1 cellular context compared by ENCODE assay signal in genomic region chr7:47446871-47447466, GRCh38.
TF ChIP-seq lines count a peak whose summit lies in the region.

No MANE protein-coding gene starts in this region.

TF ChIP-seq in HepG2, 621 proteins besides CTCF, POLR2A, EP300 and RAD21 (continued from another document):
- TF ChIP-seq TFE3 (CRISPR knock-in tag; IDR thresholded peaks at IDR 0.05) = 0 out of 2 replicates have a peak, but pooled peaks have one; percentile 37
- TF ChIP-seq NR2F1 (CRISPR knock-in tag; IDR thresholded peaks at IDR 0.05) = peak; percentile 61 to 70
- peak; percentile 31; the same call in 1 of the 2 replicates for TF ChIP-seq ARID5B (CRISPR knock-in tag; IDR thresholded peaks at IDR 0.05)
- TF ChIP-seq ZNF263 (CRISPR knock-in tag; IDR thresholded peaks at IDR 0.05) = peak; percentile 63
- no peak for TF ChIP-seq NFYC (CRISPR knock-in tag; IDR thresholded peaks at IDR 0.05)
- TF ChIP-seq HIC2 (CRISPR knock-in tag; IDR thresholded peaks at IDR 0.05; ENCODE audit: low read depth) = no peak
- TF ChIP-seq ZNF329 (CRISPR knock-in tag; IDR thresholded peaks at IDR 0.05; ENCODE audit: low read depth) = no peak
- TF ChIP-seq BCL6 (CRISPR knock-in tag; IDR thresholded peaks at IDR 0.05) = 0 out of 2 replicates have a peak, but pooled peaks have one; percentile 13
- no peak for TF ChIP-seq ZSCAN30 (CRISPR knock-in tag; IDR thresholded peaks at IDR 0.05)
- peak; percentile 29; the same call in 1 of the 2 replicates for TF ChIP-seq RAD51 (IDR thresholded peaks at IDR 0.05; ENCODE audit: borderline replicate concordance)
- TF ChIP-seq TBX2 (CRISPR knock-in tag; IDR thresholded peaks at IDR 0.05; ENCODE audit: borderline replicate concordance) = peak; percentile 25; the same call in 1 of the 2 replicates
- TF ChIP-seq GATAD2A (CRISPR knock-in tag; IDR thresholded peaks at IDR 0.05) = peak; percentile 51
- peak; percentile 35; the same call in 1 of the 2 replicates for TF ChIP-seq ELF1 (CRISPR knock-in tag; IDR thresholded peaks at IDR 0.05)
- TF ChIP-seq DZIP1 (CRISPR knock-in tag; IDR thresholded peaks at IDR 0.05) = no peak
- no peak for TF ChIP-seq GATA4 (IDR thresholded peaks at IDR 0.05; ENCODE audit: borderline replicate concordance, low read depth)
- no peak for TF ChIP-seq ZBTB34 (CRISPR knock-in tag; IDR thresholded peaks at IDR 0.05)
- TF ChIP-seq ARNTL (CRISPR knock-in tag; IDR thresholded peaks at IDR 0.05) = peak; percentile 53; the same call in 1 of the 2 replicates
- TF ChIP-seq SRF (IDR thresholded peaks at IDR 0.05; ENCODE audit: low read depth, low read length) = no peak
- peak; percentile 31; the same call in 1 of the 2 replicates for TF ChIP-seq TCF7 (IDR thresholded peaks at IDR 0.05; ENCODE audit: low read depth)
- no peak for TF ChIP-seq ZKSCAN5 (CRISPR knock-in tag; IDR thresholded peaks at IDR 0.05)
- no peak for TF ChIP-seq ELK4 (CRISPR knock-in tag; IDR thresholded peaks at IDR 0.05; ENCODE audit: borderline replicate concordance)
- TF ChIP-seq ETV5 (CRISPR knock-in tag; IDR thresholded peaks at IDR 0.05; ENCODE audit: borderline replicate concordance) = peak; percentile 77; the same call in 1 of the 2 replicates
- peak; percentile 47; the same call in 1 of the 2 replicates for TF ChIP-seq USF2 (IDR thresholded peaks at IDR 0.05; ENCODE audit: low read depth, low read length)
- peak; percentile 47; the same call in 1 of the 2 replicates for TF ChIP-seq USF2 (CRISPR knock-in tag; IDR thresholded peaks at IDR 0.05; ENCODE audit: borderline replicate concordance)
- peak; percentile 91 for TF ChIP-seq FOXP1 (IDR thresholded peaks at IDR 0.05)
- TF ChIP-seq FOXP1 (CRISPR knock-in tag; IDR thresholded peaks at IDR 0.05) = no peak; the same call in 1 of the 2 replicates
- no peak for TF ChIP-seq DNMT1 (CRISPR knock-in tag; IDR thresholded peaks at IDR 0.05)
- no peak for TF ChIP-seq SMAD9 (CRISPR knock-in tag; IDR thresholded peaks at IDR 0.05)
- TF ChIP-seq ISL2 (CRISPR knock-in tag; IDR thresholded peaks at IDR 0.05) = no peak
- TF ChIP-seq ZNF747 (CRISPR knock-in tag; IDR thresholded peaks at IDR 0.05; ENCODE audit: borderline replicate concordance) = no peak
- peak; percentile 80 for TF ChIP-seq SAP130 (CRISPR knock-in tag; IDR thresholded peaks at IDR 0.05; ENCODE audit: low read depth)
- 0 out of 2 replicates have a peak, but pooled peaks have one; percentile 21 for TF ChIP-seq NCOA2 (CRISPR knock-in tag; IDR thresholded peaks at IDR 0.05)
- TF ChIP-seq SUZ12 (IDR thresholded peaks at IDR 0.05; ENCODE audit: low read depth, low read length) = no peak
- TF ChIP-seq ELF3 (CRISPR knock-in tag; IDR thresholded peaks at IDR 0.05) = 0 out of 2 replicates have a peak, but pooled peaks have one; percentile 28
TF ChIP-seq in HepG2: peak in this region for 36.
